In the genomic region with DNA sequence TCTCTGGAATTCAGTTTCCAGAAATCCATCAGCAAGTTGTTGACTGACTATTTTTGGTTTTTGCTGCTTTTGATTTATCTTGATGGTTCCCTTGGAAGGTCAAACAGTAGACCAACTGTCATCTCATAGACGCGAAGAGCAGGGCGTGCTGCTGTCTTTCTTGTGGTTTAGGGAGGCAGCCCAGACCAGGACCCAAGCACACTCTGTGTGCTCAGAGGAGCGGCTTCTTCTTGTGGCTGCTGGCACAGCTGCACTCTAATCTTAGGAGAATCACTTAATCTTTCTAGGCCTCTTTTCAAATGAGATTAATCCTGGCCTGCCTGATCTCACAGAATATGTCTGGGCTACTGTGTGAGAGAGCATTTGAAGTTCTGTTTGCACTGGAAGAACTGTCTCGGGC, we compare ENCODE assay signal across 18 cellular contexts.
DNase-seq lines count a peak whose midpoint lies in the region; ATAC-seq and TF ChIP-seq lines count a peak whose summit lies in the region.
"Had no signal": no experiment of that assay in that cellular context is flagged by ENCODE, and none has a peak within 500 bp of the region (broad histone marks: within the 10 kb centered on the region; RNA-seq: fewer than 3 reads in every experiment).

No MANE protein-coding gene starts in this region.

- no peak for ATAC-seq in T-helper 17 cell
- ATAC-seq in GM19324 (IDR thresholded peaks at IDR 0.05; ENCODE audit: low FRiP score, unreplicated experiment): no peak
- ATAC-seq in GM19035 (IDR thresholded peaks at IDR 0.05; ENCODE audit: unreplicated experiment): no peak
- ATAC-seq: activated CD8-positive, alpha-beta T cell treated with anti-CD3 and anti-CD28 coated beads for 36 hours had no signal

- peaks cover 5% of the 10 kb centered on the region for H3K36me3 Mint-ChIP-seq in T-helper 17 cell (ENCODE audit: low read depth)

- no peaks in the 10 kb centered on the region for H3K27me3 ChIP-seq in BLaER1 treated with 17β-estradiol and CSF1 and Interleukin-3, amounts not matched to agents 10 nM and 100 nM
- H3K27me3 ChIP-seq in Karpas-422 (ENCODE audit: low read length): no peaks in the 10 kb centered on the region
- H3K27me3 ChIP-seq: testis had no signal

- peaks cover 55% of the 10 kb centered on the region for H3K79me2 ChIP-seq in Karpas-422 (ENCODE audit: low read length)

- no peaks in the 10 kb centered on the region for H3K27me3 Mint-ChIP-seq in T-helper 17 cell
- H3K27me3 Mint-ChIP-seq: activated CD8-positive, alpha-beta T cell treated with anti-CD3 and anti-CD28 coated beads for 36 hours had no signal

- peaks cover 0 to 29% (median 22%) of the 10 kb centered on the region in 10 experiments; a peak in 14 of 20 replicates for H3K4me1 ChIP-seq in BLaER1 treated with 17β-estradiol and CSF1 and Interleukin-3, amounts not matched to agents 10 nM and 100 nM
- peaks cover 24% of the 10 kb centered on the region for H3K4me1 ChIP-seq in Karpas-422 (ENCODE audit: low read length)
- H3K4me1 ChIP-seq: testis had no signal

- H3K4me3 ChIP-seq in BLaER1 treated with 17β-estradiol and CSF1 and Interleukin-3, amounts not matched to agents 10 nM and 100 nM: no peak overlapping the region
- no peak overlapping the region for H3K4me3 ChIP-seq in Karpas-422 (ENCODE audit: low read length)
- H3K4me3 ChIP-seq: PC-9, testis had no signal

- H3K27ac ChIP-seq in BLaER1 treated with 17β-estradiol and CSF1 and Interleukin-3, amounts not matched to agents 10 nM and 100 nM: peak overlapping the region in 4 of 11 experiments; percentile 8 to 18 (median 10); a peak in 3 of 22 replicates
- peak overlapping the region; percentile 53 for H3K27ac ChIP-seq in Karpas-422 (ENCODE audit: low read length)
- H3K27ac ChIP-seq: PC-9, testis had no signal

- no peak for DNase-seq in Karpas-422
- no peak for DNase-seq in T-helper 17 cell
- peak; percentile 41 to 82 for DNase-seq in erythroblast (lab: John Stamatoyannopoulos, UW)
- no peak for DNase-seq in activated CD4-positive, CD25-positive, alpha-beta regulatory T cell treated with anti-CD3 and anti-CD28 coated beads, Interleukin-2, amount 50 U/mL, for 72 hours
- DNase-seq in NCI-H2227 (lab: John Stamatoyannopoulos, UW; ENCODE audit: unreplicated experiment): no peak
- DNase-seq: activated CD8-positive, alpha-beta T cell treated with anti-CD3 and anti-CD28 coated beads for 36 hours; activated effector memory CD4-positive, alpha-beta T cell treated with Interleukin-2 at 50 U/mL for 16 hours; amygdala; hippocampal formation; mesendoderm; NCI-H2029 treated with DMSO at 0.1 percent for 48 hours; NCI-H510A treated with DMSO at 0.1 percent for 48 hours; PC-9; stimulated activated CD4-positive, alpha-beta T cell treated with anti-CD3 and anti-CD28 coated beads, Interleukin-4, amount 100 ng/mL, for 24 hours; testis had no signal

- no peaks in the 10 kb centered on the region for H3K9me2 ChIP-seq in Karpas-422 (replicated peaks; ENCODE audit: insufficient read depth, low read length)

- peaks cover 10% of the 10 kb centered on the region for H3K4me1 Mint-ChIP-seq in T-helper 17 cell

- no peak for TF ChIP-seq POLR2A in erythroblast (IDR thresholded peaks at IDR 0.05; ENCODE audit: low read length)

- H3K4me2 ChIP-seq in BLaER1 treated with 17β-estradiol and CSF1 and Interleukin-3, amounts not matched to agents 10 nM and 100 nM: peak overlapping the region in 6 of 11 experiments; percentile 9 to 69 (median 50); a peak in 10 of 22 replicates
- H3K4me2 ChIP-seq in Karpas-422 (ENCODE audit: low read depth, low read length, poor library complexity, severe bottlenecking): peak overlapping the region; percentile 9
- H3K4me2 ChIP-seq: PC-9 had no signal

- peaks cover 10 to 93% (median 44%) of the 10 kb centered on the region in 11 experiments; a peak in 18 of 22 replicates for H4K20me1 ChIP-seq in BLaER1 treated with 17β-estradiol and CSF1 and Interleukin-3, amounts not matched to agents 10 nM and 100 nM
- H4K20me1 ChIP-seq in Karpas-422 (ENCODE audit: insufficient read depth, low read depth, low read length): no peaks in the 10 kb centered on the region

- no peak overlapping the region for H3K4me3 Mint-ChIP-seq in T-helper 17 cell
- H3K4me3 Mint-ChIP-seq: activated CD8-positive, alpha-beta T cell treated with anti-CD3 and anti-CD28 coated beads for 36 hours had no signal

- H3K27ac Mint-ChIP-seq in T-helper 17 cell: peak overlapping the region; percentile 72
- H3K27ac Mint-ChIP-seq: activated CD8-positive, alpha-beta T cell treated with anti-CD3 and anti-CD28 coated beads for 36 hours had no signal

- no peaks in the 10 kb centered on the region for H3K9me3 ChIP-seq in BLaER1 treated with 17β-estradiol and CSF1 and Interleukin-3, amounts not matched to agents 10 nM and 100 nM (replicated peaks in 1 of 11)
- H3K9me3 ChIP-seq in Karpas-422 (ENCODE audit: low read length) (no peaks in the 10 kb centered on the region), T-helper 17 cell (ENCODE audit: control insufficient read depth, low read length, poor library complexity, severe bottlenecking) (no peaks in the 10 kb centered on the region)
- H3K9me3 ChIP-seq: testis had no signal

- H2AFZ ChIP-seq in Karpas-422 (ENCODE audit: low read length): no peak overlapping the region
- H2AFZ ChIP-seq: PC-9 had no signal

- H3K36me3 ChIP-seq in BLaER1 treated with 17β-estradiol and CSF1 and Interleukin-3, amounts not matched to agents 10 nM and 100 nM: peaks cover 88 to 100% (median 97%) of the 10 kb centered on the region in 11 experiments
- peaks cover 45% of the 10 kb centered on the region; the same call in 1 of the 2 replicates for H3K36me3 ChIP-seq in Karpas-422 (ENCODE audit: insufficient read depth, low read length)

- H3K9ac ChIP-seq in BLaER1 treated with 17β-estradiol and CSF1 and Interleukin-3, amounts not matched to agents 10 nM and 100 nM: peak overlapping the region in 4 of 11 experiments; percentile 2 to 31 (median 11); a peak in 1 of 22 replicates
- H3K9ac ChIP-seq in Karpas-422 (ENCODE audit: low read length): no peak overlapping the region; the same call in 1 of the 2 replicates

Comparison
In these comparisons a context has a peak if more than half of its experiments do, and no peak if none do; other contexts are left out.
1. DNase-seq: peak in erythroblast (2 of 2); none in Karpas-422 (single experiment), T-helper 17 cell (0 of 3), activated CD4-positive, CD25-positive, alpha-beta regulatory T cell treated with anti-CD3 and anti-CD28 coated beads, Interleukin-2, amount 50 U/mL, for 72 hours (single experiment) and NCI-H2227 (single experiment).